ENCODE assay signal across 22 cellular contexts in genomic region chr6:108105584-108105983, GRCh38.
"Had no signal": no experiment of that assay in that cellular context is flagged by ENCODE, and none has a peak within 500 bp of the region (broad histone marks: within the 10 kb centered on the region; RNA-seq: fewer than 3 reads in every experiment).

No MANE protein-coding gene starts in this region.

- H3K4me1 Mint-ChIP-seq: activated T-helper 17 cell treated with anti-CD3 and anti-CD28 coated beads, Interleukin-2, amount 50 U/mL, for 72 hours; naive B cell; neural crest cell had no signal

- H3K4me3 ChIP-seq: adrenal gland, sigmoid colon, spleen, testis, uterus had no signal

- H3K9me3 Mint-ChIP-seq: activated naive CD4-positive, alpha-beta T cell treated with anti-CD3 and anti-CD28 coated beads, Interleukin-2, amount 50 U/mL, for 72 hours; activated T-helper 17 cell treated with anti-CD3 and anti-CD28 coated beads, Interleukin-2, amount 50 U/mL, for 72 hours; endodermal cell; naive B cell; neural crest cell; T-helper 1 cell treated with Interleukin-12 subunit alpha and Interleukin-12 subunit beta and Interleukin-4 antibody, amounts not matched to agents 30 μg/mL and 1 μg/mL, for 36 hours; WTC11 had no signal

- H3K27ac ChIP-seq: adrenal gland, epithelial cell of prostate, foreskin keratinocyte, sigmoid colon, spleen, testis, uterus had no signal

- H3K27ac Mint-ChIP-seq: activated naive CD4-positive, alpha-beta T cell treated with anti-CD3 and anti-CD28 coated beads, Interleukin-2, amount 50 U/mL, for 72 hours; activated T-helper 17 cell treated with anti-CD3 and anti-CD28 coated beads, Interleukin-2, amount 50 U/mL, for 72 hours; endodermal cell; naive B cell; T-helper 1 cell treated with Interleukin-12 subunit alpha and Interleukin-12 subunit beta and Interleukin-4 antibody, amounts not matched to agents 30 μg/mL and 1 μg/mL, for 36 hours; WTC11 had no signal

- ATAC-seq: activated naive CD4-positive, alpha-beta T cell treated with anti-CD3 and anti-CD28 coated beads, Interleukin-2, amount 50 U/mL, for 72 hours; activated T-helper 17 cell treated with anti-CD3 and anti-CD28 coated beads, Interleukin-2, amount 50 U/mL, for 72 hours; foreskin keratinocyte had no signal

- H3K4me1 ChIP-seq: adrenal gland, sigmoid colon, spleen, testis, uterus had no signal

- H3K4me3 Mint-ChIP-seq: activated T-helper 17 cell treated with anti-CD3 and anti-CD28 coated beads, Interleukin-2, amount 50 U/mL, for 72 hours; endodermal cell; naive B cell; neural crest cell; T-helper 1 cell treated with Interleukin-12 subunit alpha and Interleukin-12 subunit beta and Interleukin-4 antibody, amounts not matched to agents 30 μg/mL and 1 μg/mL, for 36 hours; WTC11 had no signal

- H3K27me3 ChIP-seq: adrenal gland, testis, uterus had no signal

- H3K9me3 ChIP-seq: adrenal gland, sigmoid colon, spleen, testis, uterus had no signal

- H3K36me3 Mint-ChIP-seq: activated naive CD4-positive, alpha-beta T cell treated with anti-CD3 and anti-CD28 coated beads, Interleukin-2, amount 50 U/mL, for 72 hours; naive B cell; WTC11 had no signal

- DNase-seq: activated T-cell treated with anti-CD3 and anti-CD28 coated beads, Interleukin-2, amount 50 U/mL, for 1 hour; adrenal gland; cerebellar nuclear complex; cortex of kidney; foreskin keratinocyte; hippocampal formation; naive B cell; occipital lobe; sigmoid colon; spleen; stimulated activated CD4-positive, alpha-beta T cell treated with anti-CD3 and anti-CD28 coated beads, Interleukin-4, amount 100 ng/mL, for 1 hour; stimulated activated naive CD4-positive, alpha-beta T cell; T1000; testis; uterus had no signal

- H3K36me3 ChIP-seq: adrenal gland, sigmoid colon, spleen, uterus had no signal
